ENCODE assay signal across 1 cellular context in the genomic region with DNA sequence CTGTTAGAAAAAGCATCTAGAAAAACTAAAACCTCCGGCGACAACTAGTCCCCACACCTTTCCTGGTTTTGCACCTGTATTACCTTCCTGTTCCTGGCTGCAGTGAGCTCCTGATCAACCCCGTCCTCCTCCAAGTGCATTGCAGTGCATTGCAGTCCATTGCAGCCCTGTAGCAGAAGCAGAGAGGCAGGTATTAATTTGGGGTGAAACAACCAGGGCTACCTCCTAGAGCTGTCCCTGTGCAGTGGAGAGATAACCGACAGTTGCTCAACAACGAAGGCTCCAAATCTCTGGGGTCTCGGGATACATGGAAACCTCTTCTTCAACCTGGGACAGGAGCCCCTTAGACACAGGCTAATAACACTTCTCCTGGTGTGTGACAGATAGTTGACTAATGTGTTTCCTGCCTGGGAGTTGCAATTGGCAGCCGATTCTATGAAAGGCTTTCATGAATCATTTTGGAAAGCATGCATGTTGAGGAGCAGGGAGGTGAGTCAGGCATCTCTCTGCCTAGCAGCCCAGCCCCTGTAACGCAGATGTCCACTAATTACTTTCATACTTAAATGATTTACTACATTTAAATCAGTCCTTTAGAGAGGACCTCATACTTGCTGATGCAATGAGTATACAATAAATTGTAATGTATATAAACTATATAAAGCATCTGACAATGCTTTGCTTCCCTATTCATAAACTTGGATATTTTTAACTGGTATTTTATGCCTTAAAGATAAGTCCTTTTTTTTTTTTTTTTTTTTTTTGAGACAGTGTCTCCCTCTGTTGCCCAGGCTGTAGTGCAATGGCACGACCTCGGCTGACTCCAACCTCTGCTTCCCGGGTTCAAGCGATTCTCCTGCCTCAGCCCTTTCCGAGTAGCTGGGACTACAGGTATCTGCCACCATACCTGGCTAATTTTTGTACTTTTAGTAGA.
TF ChIP-seq lines count a peak whose summit lies in the region.

No MANE protein-coding gene starts in this region.

TF ChIP-seq in K562, 482 proteins besides CTCF, POLR2A, EP300 and RAD21 (continued from another document):
- TF ChIP-seq, protein P1, sequence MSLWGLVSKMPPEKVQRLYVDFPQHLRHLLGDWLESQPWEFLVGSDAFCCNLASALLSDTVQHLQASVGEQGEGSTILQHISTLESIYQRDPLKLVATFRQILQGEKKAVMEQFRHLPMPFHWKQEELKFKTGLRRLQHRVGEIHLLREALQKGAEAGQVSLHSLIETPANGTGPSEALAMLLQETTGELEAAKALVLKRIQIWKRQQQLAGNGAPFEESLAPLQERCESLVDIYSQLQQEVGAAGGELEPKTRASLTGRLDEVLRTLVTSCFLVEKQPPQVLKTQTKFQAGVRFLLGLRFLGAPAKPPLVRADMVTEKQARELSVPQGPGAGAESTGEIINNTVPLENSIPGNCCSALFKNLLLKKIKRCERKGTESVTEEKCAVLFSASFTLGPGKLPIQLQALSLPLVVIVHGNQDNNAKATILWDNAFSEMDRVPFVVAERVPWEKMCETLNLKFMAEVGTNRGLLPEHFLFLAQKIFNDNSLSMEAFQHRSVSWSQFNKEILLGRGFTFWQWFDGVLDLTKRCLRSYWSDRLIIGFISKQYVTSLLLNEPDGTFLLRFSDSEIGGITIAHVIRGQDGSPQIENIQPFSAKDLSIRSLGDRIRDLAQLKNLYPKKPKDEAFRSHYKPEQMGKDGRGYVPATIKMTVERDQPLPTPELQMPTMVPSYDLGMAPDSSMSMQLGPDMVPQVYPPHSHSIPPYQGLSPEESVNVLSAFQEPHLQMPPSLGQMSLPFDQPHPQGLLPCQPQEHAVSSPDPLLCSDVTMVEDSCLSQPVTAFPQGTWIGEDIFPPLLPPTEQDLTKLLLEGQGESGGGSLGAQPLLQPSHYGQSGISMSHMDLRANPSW (CRISPR knock-in tag; IDR thresholded peaks at IDR 0.05), result no peak
- no peak for TF ChIP-seq KDM4B (IDR thresholded peaks at IDR 0.05; ENCODE audit: borderline replicate concordance in 2 of 2, low read depth in 1 of 2)
- peak; percentile 33; the same call in 1 of the 2 replicates for TF ChIP-seq JUND (IDR thresholded peaks at IDR 0.05; ENCODE audit: borderline replicate concordance, low read depth, low read length)
- TF ChIP-seq JUND (tag; IDR thresholded peaks at IDR 0.05; ENCODE audit: borderline replicate concordance, low read depth, low read length), result no peak
- TF ChIP-seq, protein P2, sequence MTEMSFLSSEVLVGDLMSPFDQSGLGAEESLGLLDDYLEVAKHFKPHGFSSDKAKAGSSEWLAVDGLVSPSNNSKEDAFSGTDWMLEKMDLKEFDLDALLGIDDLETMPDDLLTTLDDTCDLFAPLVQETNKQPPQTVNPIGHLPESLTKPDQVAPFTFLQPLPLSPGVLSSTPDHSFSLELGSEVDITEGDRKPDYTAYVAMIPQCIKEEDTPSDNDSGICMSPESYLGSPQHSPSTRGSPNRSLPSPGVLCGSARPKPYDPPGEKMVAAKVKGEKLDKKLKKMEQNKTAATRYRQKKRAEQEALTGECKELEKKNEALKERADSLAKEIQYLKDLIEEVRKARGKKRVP (CRISPR knock-in tag; IDR thresholded peaks at IDR 0.05), result 0 out of 2 replicates have a peak, but pooled peaks have one; percentile 57
- peak; percentile 29; the same call in 1 of the 2 replicates for TF ChIP-seq ARID1B (IDR thresholded peaks at IDR 0.05)
- TF ChIP-seq, protein P3, sequence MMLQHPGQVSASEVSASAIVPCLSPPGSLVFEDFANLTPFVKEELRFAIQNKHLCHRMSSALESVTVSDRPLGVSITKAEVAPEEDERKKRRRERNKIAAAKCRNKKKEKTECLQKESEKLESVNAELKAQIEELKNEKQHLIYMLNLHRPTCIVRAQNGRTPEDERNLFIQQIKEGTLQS (IDR thresholded peaks at IDR 0.05), result peak; percentile 84
- TF ChIP-seq, protein P3 (CRISPR knock-in tag; conservative IDR thresholded peaks at IDR 0.05), result no peak
- no peak for TF ChIP-seq BRF1 (IDR thresholded peaks at IDR 0.05; ENCODE audit: borderline replicate concordance, extremely low read depth, insufficient read length)
- 0 out of 2 replicates have a peak, but pooled peaks have one; percentile 25 for TF ChIP-seq DPF2 (IDR thresholded peaks at IDR 0.05)
- TF ChIP-seq XRCC4 (IDR thresholded peaks at IDR 0.05; ENCODE audit: extremely low read depth, insufficient read depth, insufficient read length), result no peak
- no peak for TF ChIP-seq NFIC (IDR thresholded peaks at IDR 0.05)
- peak; percentile 24; the same call in 1 of the 2 replicates for TF ChIP-seq TCF3 (CRISPR knock-in tag; IDR thresholded peaks at IDR 0.05)
- TF ChIP-seq C11orf30 (IDR thresholded peaks at IDR 0.05; ENCODE audit: low read depth), result no peak
- peak; percentile 90 for TF ChIP-seq FOSL1 (tag; conservative IDR thresholded peaks at IDR 0.05)
- TF ChIP-seq MEIS2 (IDR thresholded peaks at IDR 0.05; ENCODE audit: partially characterized antibody), result peak; percentile 93
- TF ChIP-seq, protein P4, sequence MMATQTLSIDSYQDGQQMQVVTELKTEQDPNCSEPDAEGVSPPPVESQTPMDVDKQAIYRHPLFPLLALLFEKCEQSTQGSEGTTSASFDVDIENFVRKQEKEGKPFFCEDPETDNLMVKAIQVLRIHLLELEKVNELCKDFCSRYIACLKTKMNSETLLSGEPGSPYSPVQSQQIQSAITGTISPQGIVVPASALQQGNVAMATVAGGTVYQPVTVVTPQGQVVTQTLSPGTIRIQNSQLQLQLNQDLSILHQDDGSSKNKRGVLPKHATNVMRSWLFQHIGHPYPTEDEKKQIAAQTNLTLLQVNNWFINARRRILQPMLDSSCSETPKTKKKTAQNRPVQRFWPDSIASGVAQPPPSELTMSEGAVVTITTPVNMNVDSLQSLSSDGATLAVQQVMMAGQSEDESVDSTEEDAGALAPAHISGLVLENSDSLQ (IDR thresholded peaks at IDR 0.05), result peak; percentile 74
- TF ChIP-seq, protein P5, sequence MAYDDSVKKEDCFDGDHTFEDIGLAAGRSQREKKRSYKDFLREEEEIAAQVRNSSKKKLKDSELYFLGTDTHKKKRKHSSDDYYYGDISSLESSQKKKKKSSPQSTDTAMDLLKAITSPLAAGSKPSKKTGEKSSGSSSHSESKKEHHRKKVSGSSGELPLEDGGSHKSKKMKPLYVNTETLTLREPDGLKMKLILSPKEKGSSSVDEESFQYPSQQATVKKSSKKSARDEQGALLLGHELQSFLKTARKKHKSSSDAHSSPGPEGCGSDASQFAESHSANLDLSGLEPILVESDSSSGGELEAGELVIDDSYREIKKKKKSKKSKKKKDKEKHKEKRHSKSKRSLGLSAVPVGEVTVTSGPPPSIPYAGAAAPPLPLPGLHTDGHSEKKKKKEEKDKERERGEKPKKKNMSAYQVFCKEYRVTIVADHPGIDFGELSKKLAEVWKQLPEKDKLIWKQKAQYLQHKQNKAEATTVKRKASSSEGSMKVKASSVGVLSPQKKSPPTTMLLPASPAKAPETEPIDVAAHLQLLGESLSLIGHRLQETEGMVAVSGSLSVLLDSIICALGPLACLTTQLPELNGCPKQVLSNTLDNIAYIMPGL (CRISPR knock-in tag; IDR thresholded peaks at IDR 0.05), result no peak
- TF ChIP-seq ZNF354B (CRISPR knock-in tag; IDR thresholded peaks at IDR 0.05), result no peak
- no peak for TF ChIP-seq ZNF584 (CRISPR knock-in tag; IDR thresholded peaks at IDR 0.05; ENCODE audit: low read depth)
- TF ChIP-seq JUN (IDR thresholded peaks at IDR 0.05; ENCODE audit: borderline replicate concordance, low read depth, low read length), result peak; percentile 62; the same call in 1 of the 2 replicates
- no peak for TF ChIP-seq JUN (CRISPR knock-in tag; IDR thresholded peaks at IDR 0.05; ENCODE audit: borderline replicate concordance)
- TF ChIP-seq NFXL1 (CRISPR knock-in tag; IDR thresholded peaks at IDR 0.05), result no peak
- 0 out of 2 replicates have a peak, but pooled peaks have one; percentile 28 for TF ChIP-seq CEBPB (tag; IDR thresholded peaks at IDR 0.05)
- peak in 1 of 2 experiments; percentile 30; a peak in 1 of 4 replicates for TF ChIP-seq TRIM24 (IDR thresholded peaks at IDR 0.05)
- TF ChIP-seq GABPB1 (CRISPR knock-in tag; IDR thresholded peaks at IDR 0.05), result no peak
- TF ChIP-seq, protein P6, sequence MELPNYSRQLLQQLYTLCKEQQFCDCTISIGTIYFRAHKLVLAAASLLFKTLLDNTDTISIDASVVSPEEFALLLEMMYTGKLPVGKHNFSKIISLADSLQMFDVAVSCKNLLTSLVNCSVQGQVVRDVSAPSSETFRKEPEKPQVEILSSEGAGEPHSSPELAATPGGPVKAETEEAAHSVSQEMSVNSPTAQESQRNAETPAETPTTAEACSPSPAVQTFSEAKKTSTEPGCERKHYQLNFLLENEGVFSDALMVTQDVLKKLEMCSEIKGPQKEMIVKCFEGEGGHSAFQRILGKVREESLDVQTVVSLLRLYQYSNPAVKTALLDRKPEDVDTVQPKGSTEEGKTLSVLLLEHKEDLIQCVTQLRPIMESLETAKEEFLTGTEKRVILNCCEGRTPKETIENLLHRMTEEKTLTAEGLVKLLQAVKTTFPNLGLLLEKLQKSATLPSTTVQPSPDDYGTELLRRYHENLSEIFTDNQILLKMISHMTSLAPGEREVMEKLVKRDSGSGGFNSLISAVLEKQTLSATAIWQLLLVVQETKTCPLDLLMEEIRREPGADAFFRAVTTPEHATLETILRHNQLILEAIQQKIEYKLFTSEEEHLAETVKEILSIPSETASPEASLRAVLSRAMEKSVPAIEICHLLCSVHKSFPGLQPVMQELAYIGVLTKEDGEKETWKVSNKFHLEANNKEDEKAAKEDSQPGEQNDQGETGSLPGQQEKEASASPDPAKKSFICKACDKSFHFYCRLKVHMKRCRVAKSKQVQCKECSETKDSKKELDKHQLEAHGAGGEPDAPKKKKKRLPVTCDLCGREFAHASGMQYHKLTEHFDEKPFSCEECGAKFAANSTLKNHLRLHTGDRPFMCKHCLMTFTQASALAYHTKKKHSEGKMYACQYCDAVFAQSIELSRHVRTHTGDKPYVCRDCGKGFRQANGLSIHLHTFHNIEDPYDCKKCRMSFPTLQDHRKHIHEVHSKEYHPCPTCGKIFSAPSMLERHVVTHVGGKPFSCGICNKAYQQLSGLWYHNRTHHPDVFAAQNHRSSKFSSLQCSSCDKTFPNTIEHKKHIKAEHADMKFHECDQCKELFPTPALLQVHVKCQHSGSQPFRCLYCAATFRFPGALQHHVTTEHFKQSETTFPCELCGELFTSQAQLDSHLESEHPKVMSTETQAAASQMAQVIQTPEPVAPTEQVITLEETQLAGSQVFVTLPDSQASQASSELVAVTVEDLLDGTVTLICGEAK (IDR thresholded peaks at IDR 0.05), result peak; percentile 13; the same call in 1 of the 2 replicates
- TF ChIP-seq, protein P6 (CRISPR knock-in tag; IDR thresholded peaks at IDR 0.05), result no peak
- no peak for TF ChIP-seq ZKSCAN3 (CRISPR knock-in tag; IDR thresholded peaks at IDR 0.05)
- TF ChIP-seq ZSCAN32 (CRISPR knock-in tag; IDR thresholded peaks at IDR 0.05), result peak; percentile 59; the same call in 1 of the 2 replicates
- peak; percentile 39; the same call in 1 of the 2 replicates for TF ChIP-seq ATF7 (IDR thresholded peaks at IDR 0.05)
- TF ChIP-seq PCBP2 (IDR thresholded peaks at IDR 0.05; ENCODE audit: low read depth, low read length, poor library complexity, severe bottlenecking), result no peak
- TF ChIP-seq ETV1 (tag; conservative IDR thresholded peaks at IDR 0.05; ENCODE audit: low read depth), result 0 out of 2 replicates have a peak, but pooled peaks have one; percentile 16
